Comparison of ENCODE assay signal across 10 cellular contexts in the genomic region with DNA sequence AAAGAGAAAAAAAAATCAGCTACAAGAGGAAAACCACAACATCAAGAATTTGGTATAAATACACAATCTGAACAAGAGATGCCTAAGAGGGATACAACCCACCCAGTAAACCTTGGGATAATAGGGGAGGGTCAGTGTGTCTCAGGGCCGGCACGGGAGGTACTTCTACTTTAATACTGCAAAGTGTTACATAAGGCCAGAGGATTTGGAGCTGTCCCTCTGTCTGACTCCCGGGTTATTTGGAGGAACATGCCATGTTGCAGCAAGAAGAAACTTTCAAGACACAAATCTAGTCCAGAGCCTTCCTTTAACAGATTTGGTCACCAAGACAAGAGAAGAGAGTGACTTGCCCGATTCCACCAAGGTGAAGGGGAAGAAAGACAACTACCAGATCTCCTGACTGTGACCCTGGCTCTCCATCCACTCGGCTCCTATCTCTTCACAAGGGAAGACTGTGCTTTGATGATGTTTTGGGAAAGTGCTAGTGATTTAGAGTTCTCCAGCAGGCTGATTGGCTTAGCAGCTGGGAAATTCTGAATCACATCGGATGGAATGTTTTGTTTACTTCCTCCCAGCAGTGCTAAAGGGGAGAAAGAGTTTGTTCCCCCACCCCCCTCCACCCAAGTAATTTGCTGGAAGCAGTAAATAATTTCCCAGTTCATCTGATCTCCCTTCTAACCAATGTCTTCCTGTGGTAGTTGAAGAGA. TPM values are rescaled to one million over a fixed set of nuclear protein-coding genes. Genes with fewer than 3 reads are reported as not detected.
DNase-seq lines count a peak whose midpoint lies in the region; ATAC-seq and TF ChIP-seq lines count a peak whose summit lies in the region.
"Had no signal": no experiment of that assay in that cellular context is flagged by ENCODE, and none has a peak within 500 bp of the region (broad histone marks: within the 10 kb centered on the region; RNA-seq: fewer than 3 reads in every experiment).

No MANE protein-coding gene starts in this region.

- DNase-seq in HCEC 1CT (peak; percentile 97), astrocyte of the spinal cord (ENCODE audit: low read depth, low spot score) (peak; percentile 91), iPS DF 19.7 (ENCODE audit: low read depth, low spot score) (peak; percentile 35), BE2C (no peak), HT-29 (ENCODE audit: low spot score) (no peak)
- DNase-seq: activated T-cell treated with anti-CD3 and anti-CD28 coated beads, Interleukin-2, amount 50 U/mL, for 48 hours; immature natural killer cell had no signal

- peak overlapping the region; percentile 67 for H3K27ac ChIP-seq in skeletal muscle tissue (ENCODE audit: low read depth, low read length)

- H3K4me1 ChIP-seq in skeletal muscle tissue (ENCODE audit: control insufficient read depth in 3 of 3, insufficient read depth in 3 of 3, low read length in 3 of 3) (peaks cover 2 to 10% (median 7%) of the 10 kb centered on the region in 3 donors), BE2C (no peaks in the 10 kb centered on the region)

- H3K9me3 ChIP-seq in skeletal muscle tissue (ENCODE audit: control insufficient read depth in 3 of 3, low read length in 3 of 3) (no peaks in the 10 kb centered on the region), BE2C (no peaks in the 10 kb centered on the region)

- TF ChIP-seq CTCF in astrocyte of the spinal cord (IDR thresholded peaks at IDR 0.05; ENCODE audit: low read depth, low read length), result no peak
- TF ChIP-seq CTCF in BE2C (IDR thresholded peaks at IDR 0.05; ENCODE audit: low read depth, low read length), result no peak

- peak overlapping the region in 1 of 3 donors; percentile 1 for H3K9ac ChIP-seq in skeletal muscle tissue (ENCODE audit: low read depth in 1 of 3, low read length in 3 of 3)

- no peaks in the 10 kb centered on the region for H3K36me3 ChIP-seq in skeletal muscle tissue (ENCODE audit: control insufficient read depth in 3 of 3, insufficient read depth in 3 of 3, low read length in 3 of 3)
- no peaks in the 10 kb centered on the region for H3K36me3 ChIP-seq in BE2C

- in situ Hi-C loops in astrocyte of the spinal cord (cut with HindIII; ENCODE audit: low sequenced_read_pairs), result no loop called here

- no peak for ATAC-seq in HG03095 (IDR thresholded peaks at IDR 0.05; ENCODE audit: unreplicated experiment)
- no peak for ATAC-seq in HG03378 (IDR thresholded peaks at IDR 0.05; ENCODE audit: unreplicated experiment)

- no peaks in the 10 kb centered on the region for H3K27me3 ChIP-seq in skeletal muscle tissue (ENCODE audit: control insufficient read depth in 3 of 3, insufficient read depth in 3 of 3, low read length in 3 of 3)
- H3K27me3 ChIP-seq in BE2C, result no peaks in the 10 kb centered on the region

- H3K4me3 ChIP-seq in astrocyte of the spinal cord (ENCODE audit: low read depth, low read length), result no peak overlapping the region
- no peak overlapping the region for H3K4me3 ChIP-seq in skeletal muscle tissue (ENCODE audit: low read length in 3 of 3)
- H3K4me3 ChIP-seq in BE2C (ENCODE audit: low read depth, low read length), result no peak overlapping the region

RNA-seq across cellular contexts. Expression of a gene that starts 29.3 kb away (rescaled TPM):
- 0.52 TPM for total RNA-seq in skeletal muscle tissue
- 13.6 TPM for polyA plus RNA-seq in BE2C (2012; ENCODE audit: insufficient read depth, insufficient read length, low read depth)
- not detected in 2 replicates for total RNA-seq in HT-29 (2014; rRNA removed; shearing (Covaris generic))
- polyA plus RNA-seq: immature natural killer cell had no signal

Comparison
In these comparisons a context has a peak if more than half of its experiments do, and no peak if none do; other contexts are left out.
1. DNase-seq: peak in HCEC 1CT (single experiment), astrocyte of the spinal cord (single experiment) and iPS DF 19.7 (single experiment); none in BE2C (single experiment) and HT-29 (single experiment).